ENCODE assay signal across 1 cellular context in genomic region chr21:36156815-36157670, GRCh38.
TF ChIP-seq lines count a peak whose summit lies in the region.

TSS of gene DOP1B (plus strand) at chr21:36156824. CDS start at chr21:36164734, 7,910 bp downstream.

TF ChIP-seq in PFSK-1, 5 proteins besides CTCF, POLR2A, EP300 and RAD21 (continued from another document):
- TF ChIP-seq, protein P1, sequence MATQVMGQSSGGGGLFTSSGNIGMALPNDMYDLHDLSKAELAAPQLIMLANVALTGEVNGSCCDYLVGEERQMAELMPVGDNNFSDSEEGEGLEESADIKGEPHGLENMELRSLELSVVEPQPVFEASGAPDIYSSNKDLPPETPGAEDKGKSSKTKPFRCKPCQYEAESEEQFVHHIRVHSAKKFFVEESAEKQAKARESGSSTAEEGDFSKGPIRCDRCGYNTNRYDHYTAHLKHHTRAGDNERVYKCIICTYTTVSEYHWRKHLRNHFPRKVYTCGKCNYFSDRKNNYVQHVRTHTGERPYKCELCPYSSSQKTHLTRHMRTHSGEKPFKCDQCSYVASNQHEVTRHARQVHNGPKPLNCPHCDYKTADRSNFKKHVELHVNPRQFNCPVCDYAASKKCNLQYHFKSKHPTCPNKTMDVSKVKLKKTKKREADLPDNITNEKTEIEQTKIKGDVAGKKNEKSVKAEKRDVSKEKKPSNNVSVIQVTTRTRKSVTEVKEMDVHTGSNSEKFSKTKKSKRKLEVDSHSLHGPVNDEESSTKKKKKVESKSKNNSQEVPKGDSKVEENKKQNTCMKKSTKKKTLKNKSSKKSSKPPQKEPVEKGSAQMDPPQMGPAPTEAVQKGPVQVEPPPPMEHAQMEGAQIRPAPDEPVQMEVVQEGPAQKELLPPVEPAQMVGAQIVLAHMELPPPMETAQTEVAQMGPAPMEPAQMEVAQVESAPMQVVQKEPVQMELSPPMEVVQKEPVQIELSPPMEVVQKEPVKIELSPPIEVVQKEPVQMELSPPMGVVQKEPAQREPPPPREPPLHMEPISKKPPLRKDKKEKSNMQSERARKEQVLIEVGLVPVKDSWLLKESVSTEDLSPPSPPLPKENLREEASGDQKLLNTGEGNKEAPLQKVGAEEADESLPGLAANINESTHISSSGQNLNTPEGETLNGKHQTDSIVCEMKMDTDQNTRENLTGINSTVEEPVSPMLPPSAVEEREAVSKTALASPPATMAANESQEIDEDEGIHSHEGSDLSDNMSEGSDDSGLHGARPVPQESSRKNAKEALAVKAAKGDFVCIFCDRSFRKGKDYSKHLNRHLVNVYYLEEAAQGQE (IDR thresholded peaks at IDR 0.05; ENCODE audit: insufficient read depth in 1 of 2, low read depth in 2 of 2, low read length in 2 of 2), result no peak
- no peak for TF ChIP-seq SIN3A (IDR thresholded peaks at IDR 0.05; ENCODE audit: borderline replicate concordance, insufficient read depth, low read length)
- peak; percentile 47 for TF ChIP-seq POLR2AphosphoS5 (IDR thresholded peaks at IDR 0.05; ENCODE audit: low read depth, low read length)
